10 cellular contexts compared by ENCODE assay signal in the genomic region with DNA sequence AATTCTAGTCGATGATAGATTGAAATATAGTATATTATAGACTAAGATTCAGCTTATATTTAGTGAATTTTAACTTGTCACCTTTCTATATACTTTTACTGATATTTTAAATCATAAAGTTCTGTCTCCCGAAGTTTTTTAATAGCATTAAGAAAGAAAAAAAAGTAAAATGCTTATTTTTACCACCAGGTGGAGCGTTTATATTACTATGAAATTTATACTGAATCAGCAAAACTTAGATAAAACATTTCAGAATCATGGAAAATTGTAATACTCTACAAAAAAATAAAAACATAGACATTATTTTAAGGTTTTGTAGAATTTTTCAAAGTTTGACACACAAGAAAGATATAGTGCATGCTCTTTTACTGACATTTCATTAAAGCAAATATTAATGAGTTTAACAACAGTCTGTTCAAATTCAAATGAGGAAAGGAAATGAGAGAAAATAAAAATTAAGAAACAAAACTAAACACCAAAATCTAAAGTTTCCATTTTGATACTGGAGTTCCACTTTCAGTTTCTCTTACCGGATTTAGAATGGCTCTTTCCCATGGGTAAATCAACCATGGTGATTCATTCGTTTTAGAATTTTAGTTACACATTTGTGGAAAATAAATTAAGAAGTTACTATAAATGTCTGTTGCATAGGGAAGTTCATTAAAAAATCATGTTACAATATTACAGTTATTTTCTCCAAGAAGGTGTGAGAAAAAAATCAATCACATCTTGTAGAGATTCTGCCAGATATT.
DNase-seq lines count a peak whose midpoint lies in the region; ATAC-seq and TF ChIP-seq lines count a peak whose summit lies in the region.
"Had no signal": no experiment of that assay in that cellular context is flagged by ENCODE, and none has a peak within 500 bp of the region (broad histone marks: within the 10 kb centered on the region; RNA-seq: fewer than 3 reads in every experiment).

No MANE protein-coding gene starts in this region.

- no peaks in the 10 kb centered on the region for H4K20me1 ChIP-seq in OCI-LY7 (ENCODE audit: insufficient read depth, low read length)

- peak overlapping the region; percentile 63 for H3K27ac ChIP-seq in A673 (ENCODE audit: low read depth, low read length, poor library complexity, severe bottlenecking)
- H3K27ac ChIP-seq in OCI-LY7 (ENCODE audit: low read depth, low read length, poor library complexity, severe bottlenecking) = no peak overlapping the region

- POLR2A ChIA-PET in A673 (lab: Charles Lee; ENCODE audit: low non-redundant PET) (no interaction called here), OCI-LY7 (lab: Charles Lee) (no interaction called here)

- peaks cover 44% of the 10 kb centered on the region for H3K4me1 ChIP-seq in A673 (ENCODE audit: insufficient read depth, low read length, poor library complexity, severe bottlenecking)
- no peaks in the 10 kb centered on the region for H3K4me1 ChIP-seq in OCI-LY7 (ENCODE audit: insufficient read depth, low read length, poor library complexity, severe bottlenecking)

- no peak overlapping the region for H3K4me2 ChIP-seq in OCI-LY7 (ENCODE audit: low read length)

- H3K79me2 ChIP-seq in OCI-LY7 (ENCODE audit: insufficient read depth, low read depth, low read length) = no peaks in the 10 kb centered on the region

- H3K36me3 ChIP-seq in A673 (ENCODE audit: insufficient read depth, low read length, poor library complexity, severe bottlenecking) (no peaks in the 10 kb centered on the region), OCI-LY7 (ENCODE audit: insufficient read depth, low read length) (no peaks in the 10 kb centered on the region)

- TF ChIP-seq CTCF in A673 (conservative IDR thresholded peaks at IDR 0.05; ENCODE audit: low read depth, low read length) = peak; percentile 64
- TF ChIP-seq CTCF in OCI-LY7 (conservative IDR thresholded peaks at IDR 0.05; ENCODE audit: low read length) = peak; percentile 74

- ATAC-seq in GM21723 (IDR thresholded peaks at IDR 0.05; ENCODE audit: unreplicated experiment) (peak; percentile 54), GM19395 (IDR thresholded peaks at IDR 0.05; ENCODE audit: unreplicated experiment) (no peak), GM21390 (IDR thresholded peaks at IDR 0.05; ENCODE audit: unreplicated experiment) (no peak)

- BruUV-seq in A673 (replicated peaks; lab: Mats Ljungman, UMichigan) (TSS peak; percentile 48), OCI-LY7 (replicated peaks; lab: Mats Ljungman, UMichigan) (no TSS peak)

- CTCF ChIA-PET in A673 (lab: Charles Lee) = no interaction called here
- CTCF ChIA-PET in OCI-LY7 (lab: Charles Lee; ENCODE audit: unreplicated experiment) = no interaction called here

- intact Hi-C loops in A673 (cut with micrococcal nuclease; ENCODE audit: unreplicated experiment) (loop anchor here (1.0 to 10.0 kb wide), 3 partner anchors 62 to 537 kb away; no protein-coding TSS in a partner anchor), OCI-LY7 (cut with micrococcal nuclease; ENCODE audit: unreplicated experiment) (no loop called here)

- no peaks in the 10 kb centered on the region for H3K27me3 ChIP-seq in A673 (replicated peaks; ENCODE audit: insufficient read depth, low read depth, low read length, poor library complexity)

- peak; percentile 65 for DNase-seq in A673 (ENCODE audit: low spot score)
- peak; percentile 5 for DNase-seq in OCI-LY7 (ENCODE audit: low spot score)
- DNase-seq in fibroblast of peridontal ligament (ENCODE audit: extremely low read depth) = peak; percentile 29
- DNase-seq in activated CD8-positive, alpha-beta memory T cell treated with anti-CD3 and anti-CD28 coated beads, Interleukin-2, amount 50 U/mL, for 48 hours = no peak
- DNase-seq in GDM1 (lab: John Stamatoyannopoulos, UW) = no peak
- DNase-seq: nucleus accumbens, substantia nigra had no signal

- H2AFZ ChIP-seq in OCI-LY7 (ENCODE audit: low read length) = no peak overlapping the region

- no peaks in the 10 kb centered on the region for H3K9me2 ChIP-seq in OCI-LY7 (ENCODE audit: insufficient read depth, low read length)

- peak overlapping the region; percentile 13 for H3K4me3 ChIP-seq in A673 (ENCODE audit: low read depth, low read length, poor library complexity, severe bottlenecking)
- H3K4me3 ChIP-seq in OCI-LY7 (ENCODE audit: low read depth, low read length, poor library complexity, severe bottlenecking) = no peak overlapping the region

- no peaks in the 10 kb centered on the region for H3K9me3 ChIP-seq in A673 (ENCODE audit: low read depth, low read length, poor library complexity, severe bottlenecking)
- H3K9me3 ChIP-seq in OCI-LY7 (ENCODE audit: low read length) = no peaks in the 10 kb centered on the region

Comparison
In these comparisons a context has a peak if more than half of its experiments do, and no peak if none do; other contexts are left out.
1. DNase-seq: peak in A673 (single experiment), OCI-LY7 (single experiment) and fibroblast of peridontal ligament (single experiment); none in activated CD8-positive, alpha-beta memory T cell treated with anti-CD3 and anti-CD28 coated beads, Interleukin-2, amount 50 U/mL, for 48 hours (single experiment) and GDM1 (single experiment).